Comparison of ENCODE assay signal across 20 cellular contexts in the genomic region with DNA sequence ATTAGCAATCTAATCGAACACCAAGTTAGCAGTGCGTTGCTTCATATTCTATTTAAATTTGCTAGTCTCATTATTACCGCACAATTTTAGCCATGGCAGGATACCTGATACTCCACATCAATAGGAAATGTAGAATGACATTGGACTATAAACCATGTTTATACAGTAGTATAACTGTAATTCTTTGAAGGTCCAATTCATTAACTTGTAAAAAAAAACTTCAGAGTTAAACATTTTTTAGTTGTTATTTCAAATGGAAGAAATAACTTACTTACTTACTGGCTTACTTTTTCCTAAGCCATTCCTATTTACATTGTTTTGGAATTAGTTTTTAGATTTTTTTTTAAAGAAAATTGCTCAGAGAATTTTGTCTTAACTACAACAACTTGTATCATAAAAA. TPM values are rescaled to one million over a fixed set of nuclear protein-coding genes. Genes with fewer than 3 reads are reported as not detected.
DNase-seq lines count a peak whose midpoint lies in the region; ATAC-seq, FAIRE-seq and TF ChIP-seq lines count a peak whose summit lies in the region.
"Had no signal": no experiment of that assay in that cellular context is flagged by ENCODE, and none has a peak within 500 bp of the region (broad histone marks: within the 10 kb centered on the region; RNA-seq: fewer than 3 reads in every experiment).

No MANE protein-coding gene starts in this region.

- peaks cover 2 to 17% of the 10 kb centered on the region in 2 experiments for H3K4me1 ChIP-seq in SK-N-SH (ENCODE audit: control insufficient read depth in 1 of 2, insufficient read depth in 2 of 2, low read depth in 1 of 2, low read length in 1 of 2)
- H3K4me1 ChIP-seq in PC-3 (ENCODE audit: insufficient read depth, low read length), result peaks cover 41% of the 10 kb centered on the region
- peaks cover 33% of the 10 kb centered on the region for H3K4me1 ChIP-seq in endothelial cell of umbilical vein (ENCODE audit: control insufficient read depth, extremely low read depth, insufficient read depth, low read length)
- H3K4me1 ChIP-seq in pancreas, result peaks cover 0 to 5% (median 0%) of the 10 kb centered on the region in 3 donors
- H3K4me1 ChIP-seq in mucosa of descending colon (ENCODE audit: low read depth), result no peaks in the 10 kb centered on the region

- H3K9ac ChIP-seq in SK-N-SH (no peak overlapping the region), PC-3 (ENCODE audit: low read length) (0 out of 2 replicates have a peak overlapping the region, but pooled peaks have one; percentile 2), endothelial cell of umbilical vein (replicated peaks; ENCODE audit: extremely low read depth, insufficient read depth, low read length) (no peak overlapping the region)

- no peaks in the 10 kb centered on the region for H3K27me3 ChIP-seq in SK-N-SH (ENCODE audit: insufficient read depth)
- no peaks in the 10 kb centered on the region for H3K27me3 ChIP-seq in PC-3 (ENCODE audit: low read length)
- no peaks in the 10 kb centered on the region for H3K27me3 ChIP-seq in endothelial cell of umbilical vein (ENCODE audit: control insufficient read depth in 2 of 2, insufficient read depth in 2 of 2, low read length in 2 of 2)
- H3K27me3 ChIP-seq in pancreas, result no peaks in the 10 kb centered on the region

- H3K79me2 ChIP-seq in SK-N-SH (ENCODE audit: insufficient read depth) (no peaks in the 10 kb centered on the region), PC-3 (ENCODE audit: low read length) (no peaks in the 10 kb centered on the region), endothelial cell of umbilical vein (ENCODE audit: control insufficient read depth, insufficient read depth, low read length) (no peaks in the 10 kb centered on the region)

- H3K4me3 ChIP-seq in SK-N-SH (ENCODE audit: low read depth in 2 of 2, low read length in 1 of 2) (no peak overlapping the region), PC-3 (ENCODE audit: low read length) (no peak overlapping the region), endothelial cell of umbilical vein (replicated peaks in 1 of 3; ENCODE audit: insufficient read depth in 1 of 3, low read depth in 1 of 3, low read length in 3 of 3) (peak overlapping the region in 1 of 3 experiments; percentile 8), pancreas (no peak overlapping the region), mucosa of descending colon (no peak overlapping the region)
- H3K4me3 ChIP-seq: HAP-1 had no signal

- H3K27ac ChIP-seq in SK-N-SH (ENCODE audit: low read depth in 2 of 2, low read length in 1 of 2), result peak overlapping the region in 1 of 2 experiments; percentile 57; a peak in 2 of 4 replicates
- H3K27ac ChIP-seq in PC-3 (ENCODE audit: low read length), result peak overlapping the region; percentile 55
- H3K27ac ChIP-seq in endothelial cell of umbilical vein (ENCODE audit: insufficient read depth, low read depth, low read length), result peak overlapping the region; percentile 66
- H3K27ac ChIP-seq in pancreas, result no peak overlapping the region
- H3K27ac ChIP-seq: C4-2B had no signal

- no peak for TF ChIP-seq EP300 in SK-N-SH (IDR thresholded peaks at IDR 0.05; ENCODE audit: borderline replicate concordance in 1 of 2, low read depth in 1 of 2, low read length in 1 of 2)

- no peak for TF ChIP-seq POLR2A in endothelial cell of umbilical vein (IDR thresholded peaks at IDR 0.05; ENCODE audit: low read depth, low read length)

- no TSS peak for BruUV-seq in PC-3 (replicated peaks; lab: Mats Ljungman, UMichigan)
- BruUV-seq in endothelial cell of umbilical vein (replicated peaks; lab: Mats Ljungman, UMichigan), result no TSS peak

- H3K4me2 ChIP-seq in SK-N-SH (0 out of 2 replicates have a peak overlapping the region, but pooled peaks have one; percentile 32), PC-3 (ENCODE audit: low read length) (peak overlapping the region; percentile 19; the same call in 1 of the 2 replicates), endothelial cell of umbilical vein (ENCODE audit: insufficient read depth, low read length) (peak overlapping the region; percentile 77)

- dilution Hi-C loops in endothelial cell of umbilical vein (cut with MboI; ENCODE audit: extremely low pct_ligation_motif_present, low sequenced_read_pairs), result no loop called here

- no peaks in the 10 kb centered on the region for H3K9me2 ChIP-seq in SK-N-SH
- no peaks in the 10 kb centered on the region for H3K9me2 ChIP-seq in PC-3 (replicated peaks; ENCODE audit: low read length)

- TF ChIP-seq RAD21 in SK-N-SH (IDR thresholded peaks at IDR 0.05; ENCODE audit: low read length), result no peak

- CTCF ChIA-PET in SK-N-SH (lab: Yijun Ruan, JAX), result interaction anchor here (0.6 to 1.4 kb wide), 3 partner anchors 9 to 172 kb away, joined by 3 read pairs; no protein-coding TSS in a partner anchor
- CTCF ChIA-PET in PC-3 (lab: Charles Lee), result no interaction called here
- CTCF ChIA-PET in endothelial cell of umbilical vein (lab: Charles Lee), result interaction anchor here (0.8 to 5.5 kb wide), 11 partner anchors 11 to 796 kb away, joined by 3 to 54 read pairs (median 4); partner anchors contain the start of gene SSBP2

- no peaks in the 10 kb centered on the region for H3K9me3 ChIP-seq in SK-N-SH
- no peaks in the 10 kb centered on the region for H3K9me3 ChIP-seq in PC-3 (ENCODE audit: low read length)
- H3K9me3 ChIP-seq in endothelial cell of umbilical vein (replicated peaks; ENCODE audit: control insufficient read depth, insufficient read depth, low read length), result no peaks in the 10 kb centered on the region
- no peaks in the 10 kb centered on the region for H3K9me3 ChIP-seq in pancreas
- no peaks in the 10 kb centered on the region for H3K9me3 ChIP-seq in mucosa of descending colon
- H3K9me3 ChIP-seq: HAP-1 had no signal

- H2AFZ ChIP-seq in SK-N-SH (ENCODE audit: low read depth) (no peak overlapping the region), PC-3 (ENCODE audit: low read length) (no peak overlapping the region), endothelial cell of umbilical vein (ENCODE audit: low read depth, low read length) (no peak overlapping the region)

- H3F3A ChIP-seq in SK-N-SH (replicated peaks; ENCODE audit: insufficient read depth) (peaks cover 15% of the 10 kb centered on the region), PC-3 (ENCODE audit: low read length, unreplicated experiment) (no peaks in the 10 kb centered on the region)

- H3K9me1 ChIP-seq in endothelial cell of umbilical vein (replicated peaks; ENCODE audit: control insufficient read depth, extremely low read depth, insufficient read depth, low read length), result no peaks in the 10 kb centered on the region

- POLR2A ChIA-PET in SK-N-SH (lab: Yijun Ruan, JAX), result no interaction called here
- POLR2A ChIA-PET in PC-3 (lab: Charles Lee; ENCODE audit: unreplicated experiment), result interaction anchor here (0.6 to 0.7 kb wide), 2 partner anchors 244 to 736 kb away, joined by 3 to 4 read pairs; no protein-coding TSS in a partner anchor
- POLR2A ChIA-PET in endothelial cell of umbilical vein (lab: Charles Lee), result no interaction called here

- ATAC-seq in SK-N-SH treated with all-trans-retinoic acid at 6 μM for 48 hours, result no peak
- ATAC-seq in PC-3, result no peak
- ATAC-seq in pancreas, result no peak
- ATAC-seq in HG03432 (IDR thresholded peaks at IDR 0.05; ENCODE audit: unreplicated experiment), result no peak
- ATAC-seq in mucosa of descending colon, result no peak

- DNase-seq in SK-N-SH (no peak), PC-3 (no peak), endothelial cell of umbilical vein (ENCODE audit: low read depth, low spot score) (no peak), pancreas (no peak), mucosa of descending colon (no peak), activated gamma-delta T cell (lab: John Stamatoyannopoulos, UW) (no peak)
- DNase-seq: 8988T; CD4-positive, alpha-beta memory T cell; DMS79; IMR-90 had no signal

- TF ChIP-seq CTCF in SK-N-SH (IDR thresholded peaks at IDR 0.05) (no peak), PC-3 (conservative IDR thresholded peaks at IDR 0.05; ENCODE audit: low read depth, low read length) (no peak), endothelial cell of umbilical vein (IDR thresholded peaks at IDR 0.05; ENCODE audit: extremely low read depth in 1 of 2, insufficient read depth in 1 of 2, low read depth in 1 of 2, low read length in 2 of 2) (no peak), pancreas (IDR thresholded peaks at IDR 0.05) (no peak), mucosa of descending colon (IDR thresholded peaks at IDR 0.05) (no peak)

- WGBS in SK-N-SH (ENCODE audit: low lambda C conversion rate), result 93% methylated on average over 3 of the region's 3 CpGs
- WGBS in pancreas, 2 donors, result 54 to 62% methylated on average over 3 of the region's 3 CpGs

- H4K20me1 ChIP-seq in SK-N-SH (ENCODE audit: insufficient read depth) (no peaks in the 10 kb centered on the region), PC-3 (ENCODE audit: low read length) (no peaks in the 10 kb centered on the region), endothelial cell of umbilical vein (replicated peaks; ENCODE audit: control insufficient read depth, extremely low read depth, insufficient read depth, low read length) (no peaks in the 10 kb centered on the region)

- intact Hi-C loops in PC-3 (cut with micrococcal nuclease) (loop anchor here (2.0 to 10.0 kb wide), 5 partner anchors 21 to 798 kb away; partner anchors contain the start of gene ATG10), endothelial cell of umbilical vein (cut with micrococcal nuclease) (loop anchor here (5.0 to 10.0 kb wide), 2 partner anchors 408 to 835 kb away; no protein-coding TSS in a partner anchor), pancreas (cut with DNase I) (loop anchor here in 1 of 3 donors (10.0 kb wide), 1 partner anchor 735 kb away; no protein-coding TSS in a partner anchor), mucosa of descending colon (cut with DNase I, micrococcal nuclease) (loop anchor here in 1 of 2 donors (10.0 kb wide), 2 partner anchors 415 to 795 kb away; no protein-coding TSS in a partner anchor)

- H3K36me3 ChIP-seq in SK-N-SH (replicated peaks in 1 of 2; ENCODE audit: control insufficient read depth in 1 of 2, insufficient read depth in 2 of 2, low read length in 1 of 2) (no peaks in the 10 kb centered on the region), PC-3 (ENCODE audit: low read depth, low read length) (no peaks in the 10 kb centered on the region), endothelial cell of umbilical vein (ENCODE audit: control insufficient read depth in 2 of 2, extremely low read depth in 1 of 2, insufficient read depth in 2 of 2, low read length in 2 of 2) (no peaks in the 10 kb centered on the region), pancreas (no peaks in the 10 kb centered on the region), mucosa of descending colon (ENCODE audit: low read depth) (no peaks in the 10 kb centered on the region)
- H3K36me3 ChIP-seq: HAP-1 had no signal

- FAIRE-seq in endothelial cell of umbilical vein (lab: Jason Lieb, UNC) (no peak), pancreas (lab: Jason Lieb, UNC) (peak; percentile 26)
- FAIRE-seq: GM12892, GM19239, H1 had no signal

RNA-seq across cellular contexts. Expression of gene ACOT12, which starts 35.4 kb away (rescaled TPM):
- polyA plus RNA-seq in SK-N-SH (2012; rRNA removed) (0.07 and 0.19 TPM in 2 replicates), endothelial cell of umbilical vein (not detected in 2 replicates), pancreas (under 1 TPM in 1 of 2 donors, not detected in 1; 0.40 TPM)
- 0.03 TPM in 1 of 2 replicates, not detected in the other for polyA plus RNA-seq in SK-N-SH (2012; cell fraction: cytosol; rRNA removed)
- polyA plus RNA-seq in SK-N-SH (2012; cell fraction: nucleus; rRNA removed), result 0.23 TPM in 1 of 2 replicates, not detected in the other
- total RNA-seq in PC-3 (2014; rRNA removed) (not detected in 2 replicates), endothelial cell of umbilical vein (not detected in 2 replicates), pancreas (under 1 TPM in 2 of 6 donors, not detected in 4; 0.06 to 0.44 TPM), mucosa of descending colon (not detected)
- polyA plus RNA-seq in endothelial cell of umbilical vein (2011; cell fraction: cytosol; rRNA removed), result 0.14 TPM in 1 of 2 replicates, not detected in the other
- not detected in 2 replicates for polyA plus RNA-seq in endothelial cell of umbilical vein (2011; cell fraction: nucleus; rRNA removed)
- polyA plus RNA-seq in endothelial cell of umbilical vein (2012), result not detected in 2 replicates
- polyA minus RNA-seq in endothelial cell of umbilical vein, result not detected in 2 replicates
- not detected for polyA minus RNA-seq in endothelial cell of umbilical vein (2011; cell fraction: cytosol; rRNA and poly(A)+ RNA removed)
- not detected in 2 replicates for polyA minus RNA-seq in endothelial cell of umbilical vein (2011; cell fraction: nucleus; rRNA and poly(A)+ RNA removed)
- total RNA-seq: B cell, G401, H1, HT-29, IMR-90 had no signal
- polyA plus RNA-seq: CD4-positive, alpha-beta memory T cell; IMR-90 had no signal

Comparison
In these comparisons a context has a peak if more than half of its experiments do, and no peak if none do; other contexts are left out.
1. H3K27ac ChIP-seq: peak in PC-3 (single experiment) and endothelial cell of umbilical vein (single experiment); none in pancreas (0 of 4).
2. H3K4me2 ChIP-seq: peak in every context shown above with its lines; median percentile 77 in endothelial cell of umbilical vein; 32 in SK-N-SH; 19 in PC-3.